In genomic region chr12:111673503-111673902, GRCh38 we compare ENCODE assay signal across 8 cellular contexts. TPM values are rescaled to one million over a fixed set of nuclear protein-coding genes. Genes with fewer than 3 reads are reported as not detected.
DNase-seq lines count a peak whose midpoint lies in the region; ATAC-seq and TF ChIP-seq lines count a peak whose summit lies in the region.

No MANE protein-coding gene starts in this region.

- BruUV-seq in mammary epithelial cell (replicated peaks; lab: Mats Ljungman, UMichigan), result no TSS peak

- H3K27ac ChIP-seq in mammary epithelial cell (ENCODE audit: insufficient read depth, low read depth, low read length), result no peak overlapping the region
- no peak overlapping the region for H3K27ac ChIP-seq in mesendoderm (ENCODE audit: low read depth, low read length)
- no peak overlapping the region for H3K27ac ChIP-seq in upper lobe of left lung

- no peak overlapping the region for H4K8ac ChIP-seq in mesendoderm (ENCODE audit: low read depth, low read length)

- H3K18ac ChIP-seq in mesendoderm (ENCODE audit: low read length), result no peak overlapping the region

- TF ChIP-seq POLR2A in upper lobe of left lung (IDR thresholded peaks at IDR 0.05), result no peak

- TF ChIP-seq CTCF in mammary epithelial cell (conservative IDR thresholded peaks at IDR 0.05 in 1 of 2, IDR thresholded peaks at IDR 0.05 in 1 of 2; ENCODE audit: extremely low read depth in 1 of 2, insufficient read depth in 1 of 2, low read depth in 1 of 2, low read length in 2 of 2) (peak; percentile 38 to 47), upper lobe of left lung (IDR thresholded peaks at IDR 0.05) (peak in 1 of 6 experiments; percentile 22)

- H2BK15ac ChIP-seq in mesendoderm (replicated peaks; ENCODE audit: low read depth), result no peak overlapping the region

- no peak overlapping the region for H3K23ac ChIP-seq in mesendoderm (ENCODE audit: low read length)

- no peak overlapping the region for H2AFZ ChIP-seq in mammary epithelial cell (ENCODE audit: low read depth, low read length)

- H3K56ac ChIP-seq in mesendoderm (ENCODE audit: low read length), result no peak overlapping the region

- 95% methylated on average over 3 of the region's 3 CpGs for WGBS in mammary epithelial cell (ENCODE audit: low coverage, missing lambda C conversion rate)
- WGBS in mesendoderm (ENCODE audit: extremely low coverage, insufficient coverage, low lambda C conversion rate), result no CpG with 5 or more reads among the region's 3 CpGs
- 89 to 98% methylated on average over 3 of the region's 3 CpGs for WGBS in upper lobe of left lung, 2 donors

- no peaks in the 10 kb centered on the region for H3K79me1 ChIP-seq in mesendoderm (ENCODE audit: low read length)

- DNase-seq in Daoy (ENCODE audit: low read depth), result peak; percentile 17
- DNase-seq in LHCN-M2 (ENCODE audit: low read depth), result peak; percentile 9
- no peak for DNase-seq in mammary epithelial cell
- peak; percentile 20 for DNase-seq in mesendoderm
- no peak for DNase-seq in upper lobe of left lung
- no peak for DNase-seq in HEK293T (ENCODE audit: extremely low spot score)

- no peak overlapping the region for H3K4ac ChIP-seq in mesendoderm (ENCODE audit: low read depth, low read length)

- TF ChIP-seq EP300 in upper lobe of left lung (IDR thresholded peaks at IDR 0.05), result no peak

- H4K20me1 ChIP-seq in mammary epithelial cell (ENCODE audit: insufficient read depth, low read length), result no peaks in the 10 kb centered on the region

- in situ Hi-C loops in mammary epithelial cell (cut with MboI; ENCODE audit: low sequenced_read_pairs in 2 of 2), result no loop called here

- H4K5ac ChIP-seq in mesendoderm (ENCODE audit: low read length), result no peak overlapping the region

- H2BK5ac ChIP-seq in mesendoderm (ENCODE audit: low read length), result no peak overlapping the region

- no peak overlapping the region for H3K4me3 ChIP-seq in mammary epithelial cell (replicated peaks in 1 of 3; ENCODE audit: insufficient read depth in 1 of 3, low read depth in 2 of 3, low read length in 3 of 3)
- H3K4me3 ChIP-seq in mesendoderm (ENCODE audit: low read length), result no peak overlapping the region
- no peak overlapping the region for H3K4me3 ChIP-seq in upper lobe of left lung

- H3K27me3 ChIP-seq in mammary epithelial cell (ENCODE audit: insufficient read depth, low read length) (no peaks in the 10 kb centered on the region), mesendoderm (ENCODE audit: insufficient read depth, low read length, poor library complexity) (no peaks in the 10 kb centered on the region), upper lobe of left lung (no peaks in the 10 kb centered on the region)

- no peaks in the 10 kb centered on the region for H3K9me3 ChIP-seq in mammary epithelial cell (replicated peaks; ENCODE audit: insufficient read depth, low read length)
- no peaks in the 10 kb centered on the region for H3K9me3 ChIP-seq in upper lobe of left lung

- H2AK5ac ChIP-seq in mesendoderm (ENCODE audit: low read length), result no peak overlapping the region

- H3K79me2 ChIP-seq in mammary epithelial cell (ENCODE audit: insufficient read depth, low read length), result no peaks in the 10 kb centered on the region
- H3K79me2 ChIP-seq in mesendoderm (ENCODE audit: control insufficient read depth, insufficient read depth, low read length), result no peaks in the 10 kb centered on the region

- H3K36me3 ChIP-seq in mammary epithelial cell (ENCODE audit: insufficient read depth, low read length) (peaks cover 28% of the 10 kb centered on the region), mesendoderm (ENCODE audit: control insufficient read depth, insufficient read depth, low read length) (peaks cover 6% of the 10 kb centered on the region), upper lobe of left lung (peaks cover 30 to 99% (median 67%) of the 10 kb centered on the region in 4 donors)

- ATAC-seq in upper lobe of left lung (ENCODE audit: low FRiP score in 2 of 2) (no peak), HG02571 (IDR thresholded peaks at IDR 0.05; ENCODE audit: unreplicated experiment) (no peak), HG03520 (IDR thresholded peaks at IDR 0.05; ENCODE audit: unreplicated experiment) (no peak)

- intact Hi-C loops in mammary epithelial cell (cut with micrococcal nuclease), result loop anchor here (2.0 to 10.0 kb wide), 3 partner anchors 149 to 339 kb away; no protein-coding TSS in a partner anchor

- H3K9ac ChIP-seq in mammary epithelial cell (ENCODE audit: insufficient read depth, low read length) (no peak overlapping the region), mesendoderm (ENCODE audit: low read length) (no peak overlapping the region)

- dilution Hi-C loops in mammary epithelial cell (cut with HindIII; ENCODE audit: low sequenced_read_pairs), result no loop called here

- POLR2A ChIA-PET in HEK293T (lab: Yijun Ruan, JAX), result interaction anchor here (1.1 to 2.0 kb wide), 2 partner anchors 12 to 146 kb away, joined by 3 to 6 read pairs; partner anchors contain the start of genes ACAD10 and BRAP

- CTCF ChIA-PET in mammary epithelial cell (lab: Charles Lee; ENCODE audit: low non-redundant PET), result interaction anchor here (0.9 kb wide), 1 partner anchor 12 kb away, joined by 5 read pairs; the partner anchor contains the start of gene BRAP
- CTCF ChIA-PET in HEK293T (lab: Yijun Ruan, JAX), result interaction anchor here (0.6 to 1.5 kb wide), 5 partner anchors 8 to 262 kb away, joined by 3 to 4 read pairs (median 4); no protein-coding TSS in a partner anchor

- H3K4me2 ChIP-seq in mammary epithelial cell (ENCODE audit: insufficient read depth, low read depth, low read length) (no peak overlapping the region), mesendoderm (ENCODE audit: low read length) (no peak overlapping the region)

- no peak overlapping the region for H2BK120ac ChIP-seq in mesendoderm (ENCODE audit: low read depth, low read length)

- H3K4me1 ChIP-seq in mammary epithelial cell (ENCODE audit: insufficient read depth, low read length) (no peaks in the 10 kb centered on the region), mesendoderm (ENCODE audit: control insufficient read depth, low read depth, low read length) (no peaks in the 10 kb centered on the region), upper lobe of left lung (peaks cover 0 to 6% (median 2%) of the 10 kb centered on the region in 4 donors)

TF ChIP-seq in HEK293T, 16 proteins besides CTCF, POLR2A, EP300 and RAD21:
- TF ChIP-seq SP1 (IDR thresholded peaks at IDR 0.05) (no peak), ZNF384 (IDR thresholded peaks at IDR 0.05) (no peak), NFRKB (IDR thresholded peaks at IDR 0.05) (no peak), FOXK2 (IDR thresholded peaks at IDR 0.05) (no peak), ELF4 (IDR thresholded peaks at IDR 0.05) (no peak), FOXA1 (IDR thresholded peaks at IDR 0.05) (no peak), CTBP1 (IDR thresholded peaks at IDR 0.05; ENCODE audit: borderline replicate concordance) (no peak), TARDBP (IDR thresholded peaks at IDR 0.05) (no peak), HDGF (IDR thresholded peaks at IDR 0.05; ENCODE audit: borderline replicate concordance) (no peak), LEF1 (IDR thresholded peaks at IDR 0.05; ENCODE audit: borderline replicate concordance) (no peak), L3MBTL2 (conservative IDR thresholded peaks at IDR 0.05) (no peak), ARNT (IDR thresholded peaks at IDR 0.05) (no peak), PKNOX1 (IDR thresholded peaks at IDR 0.05) (no peak), SUZ12 (IDR thresholded peaks at IDR 0.05) (no peak), FOXM1 (IDR thresholded peaks at IDR 0.05; ENCODE audit: borderline replicate concordance) (no peak), BHLHE40 (IDR thresholded peaks at IDR 0.05; ENCODE audit: borderline replicate concordance) (no peak)

RNA-seq across cellular contexts. Expression of gene BRAP, which starts 12.3 kb away (rescaled TPM):
- 27.0 and 28.2 TPM in 2 replicates for total RNA-seq in Daoy (2014; rRNA removed; shearing (Covaris generic))
- total RNA-seq in LHCN-M2 (2014; rRNA removed) (18.5 and 19.5 TPM in 2 replicates), mammary epithelial cell (10 to 100 TPM; 20.7 to 25.0 TPM), upper lobe of left lung (10 to 100 TPM; 11.0 to 17.8 (median 15.5) TPM)
- 9.4 TPM for polyA plus RNA-seq in LHCN-M2 (2012)
- polyA plus RNA-seq in mammary epithelial cell, result 12.9 TPM
- polyA minus RNA-seq in mammary epithelial cell, result 26.5 TPM
- 19.3 TPM for polyA plus RNA-seq in mesendoderm (2013, experiment 1 of 2)
- 19.3 TPM for polyA plus RNA-seq in mesendoderm (2013, experiment 2 of 2)

RNA-seq across cellular contexts. Expression of gene ACAD10, which starts 12.3 kb away (rescaled TPM):
- 2.8 and 7.7 TPM in 2 replicates for total RNA-seq in Daoy (2014; rRNA removed; shearing (Covaris generic))
- total RNA-seq in LHCN-M2 (2014; rRNA removed) (9.3 and 11.8 TPM in 2 replicates), mammary epithelial cell (10 to 100 TPM; 19.4 to 20.0 TPM), upper lobe of left lung (10 to 100 TPM; 16.7 to 83.8 (median 27.0) TPM)
- polyA plus RNA-seq in LHCN-M2 (2012), result 7.2 TPM
- 9.7 TPM for polyA plus RNA-seq in mammary epithelial cell
- 17.0 TPM for polyA minus RNA-seq in mammary epithelial cell
- polyA plus RNA-seq in mesendoderm (2013, experiment 1 of 2), result 4.9 TPM
- polyA plus RNA-seq in mesendoderm (2013, experiment 2 of 2), result 5.2 TPM

Comparison
In these comparisons a context has a peak if more than half of its experiments do, and no peak if none do; other contexts are left out.
1. DNase-seq: peak in Daoy (single experiment), LHCN-M2 (single experiment) and mesendoderm (single experiment); none in mammary epithelial cell (single experiment), upper lobe of left lung (0 of 2) and HEK293T (single experiment).